15 cellular contexts compared by ENCODE assay signal in the genomic region with DNA sequence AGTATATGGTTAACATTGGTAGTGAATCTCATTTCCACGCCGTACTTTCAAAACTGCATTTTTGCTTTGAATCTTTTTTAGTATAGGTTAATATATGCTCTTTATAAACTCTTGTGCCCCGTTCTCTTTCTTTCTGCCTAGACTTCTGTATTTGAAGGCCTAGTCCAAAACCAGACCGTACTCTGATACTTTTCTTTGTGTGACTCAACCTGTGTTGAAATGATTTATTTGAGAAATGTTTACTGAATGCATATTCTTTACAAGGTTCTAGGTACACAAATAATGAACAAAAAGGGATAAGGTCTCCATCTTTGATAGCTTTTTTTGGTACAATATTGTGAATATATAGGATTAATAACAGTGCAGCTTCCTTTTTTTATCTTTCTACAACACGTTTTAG. TPM values are rescaled to one million over a fixed set of nuclear protein-coding genes. Genes with fewer than 3 reads are reported as not detected.
A peak's percentile ranks its signal among the peaks of the same experiment; 100 is the strongest.
DNase-seq lines count a peak whose midpoint lies in the region; ATAC-seq and TF ChIP-seq lines count a peak whose summit lies in the region.
"Had no signal": no experiment of that assay in that cellular context is flagged by ENCODE, and none has a peak within 500 bp of the region (broad histone marks: within the 10 kb centered on the region; RNA-seq: fewer than 3 reads in every experiment).

No MANE protein-coding gene starts in this region.

- H3K9me2 ChIP-seq in Karpas-422 (replicated peaks; ENCODE audit: insufficient read depth, low read length): no peaks in the 10 kb centered on the region

- H3K4me2 ChIP-seq in Karpas-422 (ENCODE audit: low read depth, low read length, poor library complexity, severe bottlenecking): peak overlapping the region; percentile 57
- H3K4me2 ChIP-seq: A549 had no signal

- H3K27me3 ChIP-seq in Karpas-422 (ENCODE audit: low read length) (no peaks in the 10 kb centered on the region), gastrocnemius medialis (no peaks in the 10 kb centered on the region), tibial artery (no peaks in the 10 kb centered on the region)
- H3K27me3 ChIP-seq: BLaER1 had no signal

- no peak for ATAC-seq in effector memory CD8-positive, alpha-beta T cell (replicated peaks)
- no peak for ATAC-seq in gastrocnemius medialis
- ATAC-seq: A549, GM12878 had no signal

- no peaks in the 10 kb centered on the region for H3K27me3 Mint-ChIP-seq in effector memory CD8-positive, alpha-beta T cell
- H3K27me3 Mint-ChIP-seq: CD4-positive, CD25-positive, alpha-beta regulatory T cell had no signal

- in situ Hi-C loops in gastrocnemius medialis (cut with MboI; ENCODE audit: low sequenced_read_pairs in 4 of 4): loop anchor here in 3 of 4 donors (5.0 kb wide), 3 partner anchors 68 to 163 kb away; a partner anchor contains a TSS

- peak overlapping the region; percentile 21 to 91 for H3K27ac Mint-ChIP-seq in effector memory CD8-positive, alpha-beta T cell
- H3K27ac Mint-ChIP-seq: H9 had no signal

- no peak overlapping the region for H3K9ac ChIP-seq in Karpas-422 (ENCODE audit: low read length)
- H3K9ac ChIP-seq: BLaER1 had no signal

- TF ChIP-seq CTCF in gastrocnemius medialis (IDR thresholded peaks at IDR 0.05 in 4 of 5, conservative IDR thresholded peaks at IDR 0.05 in 1 of 5): no peak
- no peak for TF ChIP-seq CTCF in tibial artery (IDR thresholded peaks at IDR 0.05)

- H3K4me1 Mint-ChIP-seq in effector memory CD8-positive, alpha-beta T cell (ENCODE audit: low read depth in 2 of 2): peaks cover 24 to 39% of the 10 kb centered on the region in 2 donors

- H3K4me1 ChIP-seq in Karpas-422 (ENCODE audit: low read length) (peaks cover 45% of the 10 kb centered on the region), gastrocnemius medialis (peaks cover 74 to 78% of the 10 kb centered on the region in 2 donors), tibial artery (peaks cover 0 to 78% (median 8%) of the 10 kb centered on the region in 4 donors)

- no peaks in the 10 kb centered on the region for H3K9me3 Mint-ChIP-seq in effector memory CD8-positive, alpha-beta T cell
- H3K9me3 Mint-ChIP-seq: CD4-positive, CD25-positive, alpha-beta regulatory T cell; H9 had no signal

- H3K79me2 ChIP-seq in Karpas-422 (ENCODE audit: low read length): peaks cover 90% of the 10 kb centered on the region

- DNase-seq in CD1c-positive myeloid dendritic cell (ENCODE audit: extremely low spot score) (peak; percentile 13), Karpas-422 (no peak), gastrocnemius medialis (no peak), SIG-M5 treated with dmso at 0.1 percent for 504 hours (lab: John Stamatoyannopoulos, UW; ENCODE audit: unreplicated experiment) (no peak), activated gamma-delta T cell treated with Interleukin-2 at 50 U/mL for 16 hours (no peak), tibial artery (no peak)
- no peak for DNase-seq in effector memory CD8-positive, alpha-beta T cell
- DNase-seq: AML-193; CD4-positive, CD25-positive, alpha-beta regulatory T cell; DMS53; GOT3; H9 had no signal

- no peak for TF ChIP-seq POLR2A in gastrocnemius medialis (IDR thresholded peaks at IDR 0.05)

- H3K9me3 ChIP-seq in Karpas-422 (ENCODE audit: low read length) (no peaks in the 10 kb centered on the region), gastrocnemius medialis (no peaks in the 10 kb centered on the region), tibial artery (no peaks in the 10 kb centered on the region)
- H3K9me3 ChIP-seq: A549, BLaER1 had no signal

- no peak overlapping the region for H2AFZ ChIP-seq in Karpas-422 (ENCODE audit: low read length)

- no peak overlapping the region for H3K4me3 Mint-ChIP-seq in effector memory CD8-positive, alpha-beta T cell
- H3K4me3 Mint-ChIP-seq: H9 had no signal

- H3K4me3 ChIP-seq in Karpas-422 (ENCODE audit: low read length) (no peak overlapping the region), gastrocnemius medialis (no peak overlapping the region), tibial artery (no peak overlapping the region)
- H3K4me3 ChIP-seq: A549, BLaER1, GM12878 had no signal

- H4K20me1 ChIP-seq in Karpas-422 (ENCODE audit: insufficient read depth, low read depth, low read length): no peaks in the 10 kb centered on the region

- intact Hi-C loops in gastrocnemius medialis (cut with DNase I; ENCODE audit: low total_unique reads) (no loop called here), tibial artery (cut with DNase I; ENCODE audit: low total_unique reads) (loop anchor here (10.0 kb wide), 1 partner anchor 71 kb away; a partner anchor contains a TSS)

- H3K36me3 ChIP-seq in Karpas-422 (ENCODE audit: insufficient read depth, low read length) (no peaks in the 10 kb centered on the region), gastrocnemius medialis (no peaks in the 10 kb centered on the region), tibial artery (peaks cover 0 to 4% (median 0%) of the 10 kb centered on the region in 3 donors)
- H3K36me3 ChIP-seq: BLaER1 had no signal

- no peaks in the 10 kb centered on the region for H3K36me3 Mint-ChIP-seq in effector memory CD8-positive, alpha-beta T cell (ENCODE audit: insufficient read depth)

- peak overlapping the region; percentile 82 for H3K27ac ChIP-seq in Karpas-422 (ENCODE audit: low read length)
- peak overlapping the region; percentile 59 to 72 (median 65) for H3K27ac ChIP-seq in gastrocnemius medialis
- no peak overlapping the region for H3K27ac ChIP-seq in tibial artery
- H3K27ac ChIP-seq: A549, BLaER1 had no signal

RNA-seq across cellular contexts. Expression of a gene that starts 50.5 kb away (rescaled TPM):
- 1.4 and 3.5 TPM in 2 replicates for total RNA-seq in Karpas-422 (2014; rRNA removed; shearing (Covaris generic); ENCODE audit: low replicate concordance)
- under 1 TPM in 1 of 4 donors, not detected in 3; 0.09 TPM for total RNA-seq in gastrocnemius medialis
- total RNA-seq: CD4-positive, CD25-positive, alpha-beta regulatory T cell had no signal

Comparison
In these comparisons a context has a peak if more than half of its experiments do, and no peak if none do; other contexts are left out.
1. H3K27ac ChIP-seq: peak in Karpas-422 (single experiment) and gastrocnemius medialis (4 of 4); none in tibial artery (0 of 2).